28 cellular contexts compared by ENCODE assay signal in genomic region chr10:123229927-123230630, GRCh38.
DNase-seq lines count a peak whose midpoint lies in the region; ATAC-seq, FAIRE-seq and TF ChIP-seq lines count a peak whose summit lies in the region.
"Had no signal": no experiment of that assay in that cellular context is flagged by ENCODE, and none has a peak within 500 bp of the region (broad histone marks: within the 10 kb centered on the region; RNA-seq: fewer than 3 reads in every experiment).

No MANE protein-coding gene starts in this region.

- H3K27ac ChIP-seq in breast epithelium (no peak overlapping the region), SK-N-SH (ENCODE audit: low read depth in 2 of 2, low read length in 1 of 2) (no peak overlapping the region), brain microvascular endothelial cell (no peak overlapping the region)
- H3K27ac ChIP-seq: cardiac muscle cell, SJSA1 had no signal

- H3K9me3 ChIP-seq in breast epithelium (peaks cover 10 to 14% of the 10 kb centered on the region in 2 donors), SK-N-SH (no peaks in the 10 kb centered on the region)
- H3K9me3 ChIP-seq: SJSA1 had no signal

- H3F3A ChIP-seq in SK-N-SH (replicated peaks; ENCODE audit: insufficient read depth), result no peaks in the 10 kb centered on the region

- TF ChIP-seq RAD21 in SK-N-SH (IDR thresholded peaks at IDR 0.05; ENCODE audit: low read length), result no peak

- FAIRE-seq in urothelium cell line (lab: Jason Lieb, UNC), result no peak
- FAIRE-seq: G401.6, H1 had no signal

- in situ Hi-C loops in brain microvascular endothelial cell (cut with HindIII; ENCODE audit: low pct_ligation_motif_present, low sequenced_read_pairs), result no loop called here

- TF ChIP-seq CTCF in MCF 10A (IDR thresholded peaks at IDR 0.05; ENCODE audit: unreplicated experiment), result no peak
- TF ChIP-seq CTCF in breast epithelium (IDR thresholded peaks at IDR 0.05), result no peak
- no peak for TF ChIP-seq CTCF in SK-N-SH (IDR thresholded peaks at IDR 0.05)
- no peak for TF ChIP-seq CTCF in brain microvascular endothelial cell (IDR thresholded peaks at IDR 0.05; ENCODE audit: low read depth, low read length, missing control alignments)

- H3K9ac ChIP-seq in SK-N-SH, result no peak overlapping the region

- H2AFZ ChIP-seq in SK-N-SH (ENCODE audit: low read depth), result no peak overlapping the region

- no peaks in the 10 kb centered on the region for H3K36me3 Mint-ChIP-seq in MCF 10A (ENCODE audit: insufficient read depth, unreplicated experiment)
- H3K36me3 Mint-ChIP-seq in activated T-cell treated with anti-CD3 and anti-CD28 coated beads, Interleukin-2, amount 50 U/mL, for 72 hours (ENCODE audit: insufficient read depth in 2 of 2), result peaks cover 7 to 15% of the 10 kb centered on the region in 2 donors

- H3K4me2 ChIP-seq in SK-N-SH, result no peak overlapping the region
- H3K4me2 ChIP-seq: smooth muscle cell had no signal

- H3K27me3 ChIP-seq in breast epithelium (no peaks in the 10 kb centered on the region), SK-N-SH (ENCODE audit: insufficient read depth) (no peaks in the 10 kb centered on the region), brain microvascular endothelial cell (replicated peaks) (no peaks in the 10 kb centered on the region)
- H3K27me3 ChIP-seq: cardiac muscle cell, SJSA1 had no signal

- 34% methylated on average over 8 of the region's 8 CpGs for WGBS in SK-N-SH (ENCODE audit: low lambda C conversion rate)

- H3K27ac Mint-ChIP-seq in MCF 10A (ENCODE audit: low read depth, unreplicated experiment), result no peak overlapping the region
- H3K27ac Mint-ChIP-seq in activated T-cell treated with anti-CD3 and anti-CD28 coated beads, Interleukin-2, amount 50 U/mL, for 72 hours, result no peak overlapping the region
- H3K27ac Mint-ChIP-seq: CD4-positive, alpha-beta memory T cell had no signal

- H3K79me2 ChIP-seq in SK-N-SH (ENCODE audit: insufficient read depth), result no peaks in the 10 kb centered on the region

- intact Hi-C loops in MCF 10A (cut with micrococcal nuclease), result no loop called here
- intact Hi-C loops in breast epithelium (cut with DNase I; ENCODE audit: low total_unique reads), result no loop called here

- H3K9me3 Mint-ChIP-seq in MCF 10A (ENCODE audit: unreplicated experiment), result peaks cover 6% of the 10 kb centered on the region
- H3K9me3 Mint-ChIP-seq in activated T-cell treated with anti-CD3 and anti-CD28 coated beads, Interleukin-2, amount 50 U/mL, for 72 hours, result peaks cover 5 to 10% of the 10 kb centered on the region in 2 donors

- H3K9me2 ChIP-seq in SK-N-SH, result no peaks in the 10 kb centered on the region

- ATAC-seq in activated T-cell treated with anti-CD3 and anti-CD28 coated beads, Interleukin-2, amount 50 U/mL, for 72 hours (replicated peaks in 1 of 2), result no peak
- ATAC-seq: activated T-cell treated with anti-CD3 and anti-CD28 coated beads, Interleukin-2, amount 50 U/mL, for 4 hours; Panc1 had no signal

- no peak overlapping the region for H3K4me3 Mint-ChIP-seq in MCF 10A (ENCODE audit: unreplicated experiment)
- no peak overlapping the region for H3K4me3 Mint-ChIP-seq in activated T-cell treated with anti-CD3 and anti-CD28 coated beads, Interleukin-2, amount 50 U/mL, for 72 hours
- H3K4me3 Mint-ChIP-seq: activated T-cell treated with anti-CD3 and anti-CD28 coated beads, Interleukin-2, amount 50 U/mL, for 4 hours; CD4-positive, alpha-beta memory T cell had no signal

- no peak overlapping the region for H3K4me3 ChIP-seq in breast epithelium
- no peak overlapping the region for H3K4me3 ChIP-seq in SK-N-SH (ENCODE audit: low read depth in 2 of 2, low read length in 1 of 2)
- no peak overlapping the region for H3K4me3 ChIP-seq in brain microvascular endothelial cell (ENCODE audit: low read depth, low read length)
- H3K4me3 ChIP-seq: cardiac muscle cell, SJSA1, smooth muscle cell had no signal

- DNase-seq in MCF 10A (ENCODE audit: unreplicated experiment), result peak; percentile 85
- no peak for DNase-seq in breast epithelium (ENCODE audit: low spot score in 2 of 2)
- DNase-seq in SK-N-DZ (ENCODE audit: low spot score), result peak; percentile 66
- peak; percentile 41 for DNase-seq in iPS-NIHi11 (ENCODE audit: low spot score)
- DNase-seq in urothelium cell line (ENCODE audit: low spot score), result peak; percentile 31
- no peak for DNase-seq in activated T-cell treated with anti-CD3 and anti-CD28 coated beads, Interleukin-2, amount 50 U/mL, for 72 hours
- no peak for DNase-seq in SK-N-SH
- DNase-seq in brain microvascular endothelial cell, result no peak
- DNase-seq: 8988T; activated CD4-positive, alpha-beta T cell treated with anti-CD3 and anti-CD28 coated beads for 4 hours; activated naive CD4-positive, alpha-beta T cell treated with Interleukin-2 at 50 U/mL for 16 hours; activated T-cell treated with anti-CD3 and anti-CD28 coated beads, Interleukin-2, amount 50 U/mL, for 4 hours; CD4-positive, alpha-beta memory T cell; cortex of kidney; DMS 273 treated with DMSO at 0.1 percent for 48 hours; Karpas-422; mesenchymal stem cell; NCI-H1048; NCI-H1930; NK-92 treated with Interleukin-12 subunit alpha and Interleukin-12 subunit beta, amount 100 ng/mL, for 24 hours; stimulated activated CD4-positive, alpha-beta T cell treated with anti-CD3 and anti-CD28 coated beads, Interleukin-2, amount 100 ng/mL, for 24 hours; T-helper 2 cell had no signal

- CTCF ChIA-PET in MCF 10A (lab: Yijun Ruan, JAX) (interaction anchor here (0.6 kb wide), 1 partner anchor 150 kb away, joined by 3 read pairs; no protein-coding TSS in a partner anchor), SK-N-SH (lab: Yijun Ruan, JAX) (interaction anchor here (1.0 kb wide), 1 partner anchor 12 kb away, joined by 3 read pairs; no protein-coding TSS in a partner anchor)

- H3K4me1 Mint-ChIP-seq in MCF 10A (ENCODE audit: insufficient read depth, unreplicated experiment), result peaks cover 20% of the 10 kb centered on the region
- H3K4me1 Mint-ChIP-seq in activated T-cell treated with anti-CD3 and anti-CD28 coated beads, Interleukin-2, amount 50 U/mL, for 72 hours (ENCODE audit: low read depth), result no peaks in the 10 kb centered on the region
- H3K4me1 Mint-ChIP-seq: CD4-positive, alpha-beta memory T cell had no signal

- TF ChIP-seq EP300 in SK-N-SH (IDR thresholded peaks at IDR 0.05; ENCODE audit: borderline replicate concordance in 1 of 2, low read depth in 1 of 2, low read length in 1 of 2), result no peak

- H4K20me1 ChIP-seq in SK-N-SH (ENCODE audit: insufficient read depth), result no peaks in the 10 kb centered on the region

- TF ChIP-seq POLR2A in breast epithelium (IDR thresholded peaks at IDR 0.05), result no peak

- POLR2A ChIA-PET in MCF 10A (lab: Yijun Ruan, JAX), result interaction anchor here (1.2 kb wide), 1 partner anchor 12 kb away, joined by 4 read pairs; no protein-coding TSS in a partner anchor
- POLR2A ChIA-PET in SK-N-SH (lab: Yijun Ruan, JAX), result no interaction called here

- BruUV-seq in MCF 10A (replicated peaks; lab: Mats Ljungman, UMichigan), result no TSS peak

- no peaks in the 10 kb centered on the region for H3K36me3 ChIP-seq in breast epithelium
- H3K36me3 ChIP-seq in SK-N-SH (replicated peaks in 1 of 2; ENCODE audit: control insufficient read depth in 1 of 2, insufficient read depth in 2 of 2, low read length in 1 of 2), result no peaks in the 10 kb centered on the region
- H3K36me3 ChIP-seq in brain microvascular endothelial cell (replicated peaks), result no peaks in the 10 kb centered on the region
- H3K36me3 ChIP-seq: cardiac muscle cell, SJSA1 had no signal

- no peaks in the 10 kb centered on the region for H3K27me3 Mint-ChIP-seq in MCF 10A (ENCODE audit: insufficient read depth, unreplicated experiment)
- H3K27me3 Mint-ChIP-seq in activated T-cell treated with anti-CD3 and anti-CD28 coated beads, Interleukin-2, amount 50 U/mL, for 72 hours (ENCODE audit: low read depth), result no peaks in the 10 kb centered on the region
- H3K27me3 Mint-ChIP-seq: CD4-positive, alpha-beta memory T cell had no signal

- H3K4me1 ChIP-seq in breast epithelium (no peaks in the 10 kb centered on the region), SK-N-SH (ENCODE audit: control insufficient read depth in 1 of 2, insufficient read depth in 2 of 2, low read depth in 1 of 2, low read length in 1 of 2) (no peaks in the 10 kb centered on the region)
- H3K4me1 ChIP-seq: SJSA1 had no signal

TF ChIP-seq in SK-N-SH, 30 proteins besides CTCF, POLR2A, EP300 and RAD21 (continues in another document):
- TF ChIP-seq CHD2 (IDR thresholded peaks at IDR 0.05; ENCODE audit: low read length, partially characterized antibody) (no peak), REST (IDR thresholded peaks at IDR 0.05; ENCODE audit: low read depth, low read length) (no peak), SIN3A (IDR thresholded peaks at IDR 0.05; ENCODE audit: borderline replicate concordance, low read depth, low read length) (no peak), PBX3 (IDR thresholded peaks at IDR 0.05) (no peak)

Comparison
In these comparisons a context has a peak if more than half of its experiments do, and no peak if none do; other contexts are left out.
1. DNase-seq: peak in MCF 10A (single experiment), SK-N-DZ (single experiment), iPS-NIHi11 (single experiment) and urothelium cell line (single experiment); none in breast epithelium (0 of 2), activated T-cell treated with anti-CD3 and anti-CD28 coated beads, Interleukin-2, amount 50 U/mL, for 72 hours (0 of 2), SK-N-SH (single experiment) and brain microvascular endothelial cell (single experiment).